Comparison of ENCODE assay signal across 8 cellular contexts in the genomic region with DNA sequence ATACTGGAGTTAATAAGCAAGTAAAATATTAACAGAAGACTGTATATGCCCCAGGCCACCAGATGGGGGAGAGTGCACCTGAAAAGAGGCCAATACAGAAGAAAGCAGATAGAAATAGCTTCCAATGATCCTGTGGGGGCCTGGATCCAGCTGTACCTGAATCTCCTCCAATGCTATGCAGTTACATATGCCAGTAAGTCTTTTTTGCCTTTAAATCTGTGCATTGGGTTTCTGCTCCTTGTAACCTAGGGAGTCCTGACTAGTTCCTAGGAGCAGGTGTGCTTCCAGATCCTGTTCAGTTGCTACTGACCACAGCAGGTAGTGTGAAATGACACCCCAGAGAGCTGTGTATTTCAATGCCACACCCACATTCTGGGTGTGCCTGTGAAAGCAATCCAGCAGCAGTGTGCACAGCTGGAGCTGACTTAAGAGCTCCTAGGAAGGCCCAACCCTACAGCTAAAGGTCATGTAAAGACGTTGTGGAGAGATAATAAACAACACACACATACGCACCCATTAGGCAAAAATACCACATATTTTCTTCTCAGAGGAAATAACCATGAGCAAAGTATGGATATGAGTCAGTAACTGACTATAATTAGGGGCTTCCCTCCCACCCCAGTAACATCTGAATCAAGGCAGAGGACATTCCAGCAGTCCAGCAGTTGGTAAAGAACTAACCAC.
DNase-seq lines count a peak whose midpoint lies in the region; TF ChIP-seq lines count a peak whose summit lies in the region.

No MANE protein-coding gene starts in this region.

- peak overlapping the region; percentile 6; the same call in 1 of the 2 replicates for H3K4me3 ChIP-seq in GM23248
- no peak overlapping the region for H3K4me3 ChIP-seq in astrocyte of the spinal cord (ENCODE audit: low read depth, low read length)

- H3K4me1 Mint-ChIP-seq in progenitor cell of endocrine pancreas (ENCODE audit: low read depth) = no peaks in the 10 kb centered on the region

- H4K20me1 ChIP-seq in GM23248 (ENCODE audit: insufficient read depth) = no peaks in the 10 kb centered on the region

- peaks cover 4% of the 10 kb centered on the region for H3K9me3 Mint-ChIP-seq in progenitor cell of endocrine pancreas (ENCODE audit: low read depth)

- H3K27ac ChIP-seq in GM23248 = peak overlapping the region; percentile 63

- no peaks in the 10 kb centered on the region for H3K36me3 ChIP-seq in GM23248 (ENCODE audit: low read depth)

- in situ Hi-C loops in GM23248 (cut with MboI) = no loop called here
- in situ Hi-C loops in astrocyte of the spinal cord (cut with HindIII; ENCODE audit: low sequenced_read_pairs) = no loop called here

- peak; percentile 39 for DNase-seq in stimulated activated CD4-positive, alpha-beta T cell treated with anti-CD3 and anti-CD28 coated beads, Interleukin-15, amount 100 ng/mL, for 24 hours
- no peak for DNase-seq in stimulated activated CD4-positive, alpha-beta T cell treated with anti-CD3 and anti-CD28 coated beads, Interleukin-4, amount 100 ng/mL, for 4 hours
- DNase-seq in GM23248 = peak; percentile 89
- DNase-seq in Kasumi-1 (lab: John Stamatoyannopoulos, UW) = peak; percentile 72 to 77
- DNase-seq in astrocyte of the spinal cord (ENCODE audit: low read depth, low spot score) = peak; percentile 97
- DNase-seq in progenitor cell of endocrine pancreas (ENCODE audit: low spot score, unreplicated experiment) = no peak
- DNase-seq in cerebellar nuclear complex (lab: John Stamatoyannopoulos, UW) = no peak
- no peak for DNase-seq in NCI-H526 treated with DMSO at 0.1 percent for 48 hours (lab: John Stamatoyannopoulos, UW)

- no peak overlapping the region for H3K27ac Mint-ChIP-seq in progenitor cell of endocrine pancreas

- H3F3A ChIP-seq in GM23248 (ENCODE audit: insufficient read depth) = peaks cover 39% of the 10 kb centered on the region

- H3K27me3 ChIP-seq in GM23248 (replicated peaks; ENCODE audit: insufficient read depth) = no peaks in the 10 kb centered on the region

- H3K9me2 ChIP-seq in GM23248 (ENCODE audit: insufficient read depth) = no peaks in the 10 kb centered on the region

- H2AFZ ChIP-seq in GM23248 = no peak overlapping the region

- H3K36me3 Mint-ChIP-seq in progenitor cell of endocrine pancreas (ENCODE audit: insufficient read depth) = peaks cover 1% of the 10 kb centered on the region

- 0% methylated on average over 2 of the region's 2 CpGs for WGBS in GM23248 (ENCODE audit: low coverage in 1 of 2, low lambda C conversion rate in 2 of 2, missing lambda C conversion rate in 2 of 2), 2 experiments

- no peak overlapping the region for H3K4me3 Mint-ChIP-seq in progenitor cell of endocrine pancreas (ENCODE audit: low read depth)

- H3K9me3 ChIP-seq in GM23248 (ENCODE audit: low read depth) = no peaks in the 10 kb centered on the region

- peak; percentile 22 for TF ChIP-seq CTCF in astrocyte of the spinal cord (IDR thresholded peaks at IDR 0.05; ENCODE audit: low read depth, low read length)
- TF ChIP-seq CTCF in progenitor cell of endocrine pancreas (IDR thresholded peaks at IDR 0.05; ENCODE audit: unreplicated experiment) = peak; percentile 6

- H3K9ac ChIP-seq in GM23248 = no peak overlapping the region

- no peaks in the 10 kb centered on the region for H3K79me2 ChIP-seq in GM23248 (ENCODE audit: insufficient read depth)

- peaks cover 46% of the 10 kb centered on the region for H3K4me1 ChIP-seq in GM23248 (ENCODE audit: insufficient read depth)

- H3K27me3 Mint-ChIP-seq in progenitor cell of endocrine pancreas = no peaks in the 10 kb centered on the region

- H3K4me2 ChIP-seq in GM23248 (ENCODE audit: unreplicated experiment) = peak overlapping the region; percentile 33

Comparison
In these comparisons a context has a peak if more than half of its experiments do, and no peak if none do; other contexts are left out.
1. DNase-seq: peak in stimulated activated CD4-positive, alpha-beta T cell treated with anti-CD3 and anti-CD28 coated beads, Interleukin-15, amount 100 ng/mL, for 24 hours (single experiment), GM23248 (single experiment), Kasumi-1 (2 of 2) and astrocyte of the spinal cord (single experiment); none in stimulated activated CD4-positive, alpha-beta T cell treated with anti-CD3 and anti-CD28 coated beads, Interleukin-4, amount 100 ng/mL, for 4 hours (0 of 2), progenitor cell of endocrine pancreas (single experiment), cerebellar nuclear complex (0 of 2) and NCI-H526 treated with DMSO at 0.1 percent for 48 hours (single experiment).